ENCODE assay signal across 9 cellular contexts in genomic region chr6:54846857-54847721, GRCh38. TPM values are rescaled to one million over a fixed set of nuclear protein-coding genes. Genes with fewer than 3 reads are reported as not detected.
DNase-seq lines count a peak whose midpoint lies in the region; ATAC-seq and TF ChIP-seq lines count a peak whose summit lies in the region.
"Had no signal": no experiment of that assay in that cellular context is flagged by ENCODE, and none has a peak within 500 bp of the region (broad histone marks: within the 10 kb centered on the region; RNA-seq: fewer than 3 reads in every experiment).

No MANE protein-coding gene starts in this region.

- no peak overlapping the region for H3K9ac ChIP-seq in IMR-90 (ENCODE audit: low read depth, low read length)

- H2BK5ac ChIP-seq in IMR-90 (ENCODE audit: low read depth, low read length, poor library complexity, severe bottlenecking), result no peak overlapping the region

- no peak overlapping the region for H3K18ac ChIP-seq in IMR-90 (ENCODE audit: low read depth, low read length)

- peak overlapping the region; percentile 35 for H2AK9ac ChIP-seq in IMR-90 (replicated peaks; ENCODE audit: low read depth, low read length, poor library complexity)

- no peak overlapping the region for H3K27ac Mint-ChIP-seq in chondrocyte (ENCODE audit: unreplicated experiment)
- H3K27ac Mint-ChIP-seq: T-helper 1 cell treated with Interleukin-12 subunit alpha and Interleukin-12 subunit beta and Interleukin-4 antibody, amounts not matched to agents 30 μg/mL and 1 μg/mL, for 36 hours had no signal

- H4K5ac ChIP-seq in IMR-90 (ENCODE audit: low read depth, low read length), result no peak overlapping the region; the same call in 1 of the 2 replicates

- TF ChIP-seq CTCF in IMR-90 (conservative IDR thresholded peaks at IDR 0.05; ENCODE audit: low read depth, low read length) (no peak), chondrocyte (IDR thresholded peaks at IDR 0.05) (no peak), kidney epithelial cell (IDR thresholded peaks at IDR 0.05; ENCODE audit: insufficient read depth, low read length, poor library complexity, severe bottlenecking) (no peak), thoracic aorta (IDR thresholded peaks at IDR 0.05) (no peak)

- in situ Hi-C loops in IMR-90 (cut with MboI; ENCODE audit: low sequenced_read_pairs), result no loop called here

- peaks cover 2% of the 10 kb centered on the region for H3K36me3 Mint-ChIP-seq in chondrocyte (ENCODE audit: low read depth)

- no peak for TF ChIP-seq POLR2A in IMR-90 (IDR thresholded peaks at IDR 0.05; ENCODE audit: low read depth, low read length)

- TF ChIP-seq RAD21 in IMR-90 (IDR thresholded peaks at IDR 0.05; ENCODE audit: low read length), result no peak

- POLR2A ChIA-PET in IMR-90 (lab: Charles Lee; ENCODE audit: unreplicated experiment), result no interaction called here

- no peaks in the 10 kb centered on the region for H3K9me3 ChIP-seq in IMR-90 (ENCODE audit: control insufficient read depth, insufficient read depth, low read length)
- no peaks in the 10 kb centered on the region for H3K9me3 ChIP-seq in thoracic aorta

- H3K36me3 ChIP-seq in IMR-90 (ENCODE audit: control insufficient read depth, insufficient read depth, low read length), result no peaks in the 10 kb centered on the region
- H3K36me3 ChIP-seq in kidney epithelial cell (ENCODE audit: control insufficient read depth, insufficient read depth, low read length), result no peaks in the 10 kb centered on the region
- H3K36me3 ChIP-seq in thoracic aorta, result no peaks in the 10 kb centered on the region

- H3K4ac ChIP-seq in IMR-90 (ENCODE audit: low read depth, low read length), result peak overlapping the region; percentile 35

- peak overlapping the region; percentile 61 for H3K4me3 Mint-ChIP-seq in chondrocyte (ENCODE audit: unreplicated experiment)
- H3K4me3 Mint-ChIP-seq: T-helper 1 cell treated with Interleukin-12 subunit alpha and Interleukin-12 subunit beta and Interleukin-4 antibody, amounts not matched to agents 30 μg/mL and 1 μg/mL, for 36 hours had no signal

- H4K20me1 ChIP-seq in IMR-90 (ENCODE audit: insufficient read depth, low read length), result no peaks in the 10 kb centered on the region

- DNase-seq in IMR-90 (no peak), chondrocyte (ENCODE audit: low spot score) (no peak), kidney epithelial cell (ENCODE audit: low read depth) (no peak), thoracic aorta (ENCODE audit: low spot score) (no peak), A172 (ENCODE audit: low spot score) (no peak)
- DNase-seq in stimulated activated CD4-positive, alpha-beta T cell treated with anti-CD3 and anti-CD28 coated beads, Interleukin-2, amount 100 ng/mL, for 24 hours, result no peak
- no peak for DNase-seq in activated CD4-positive, alpha-beta T cell treated with anti-CD3 and anti-CD28 coated beads, Interleukin-2, amount 50 U/mL, for 4 hours

- peak overlapping the region; percentile 90 for H2AFZ ChIP-seq in IMR-90 (replicated peaks; ENCODE audit: low read length, poor library complexity)

- H3K23ac ChIP-seq in IMR-90 (ENCODE audit: low read depth, low read length), result peak overlapping the region; percentile 60; the same call in 1 of the 2 replicates

- no TSS peak for BruUV-seq in IMR-90 (replicated peaks; lab: Mats Ljungman, UMichigan)

- H3K79me1 ChIP-seq in IMR-90 (ENCODE audit: low read depth in 1 of 2, low read length in 2 of 2), result no peaks in the 10 kb centered on the region

- intact Hi-C loops in IMR-90 (cut with micrococcal nuclease), result no loop called here

- peaks cover 4% of the 10 kb centered on the region; the same call in 1 of the 2 replicates for H3K9me1 ChIP-seq in IMR-90 (ENCODE audit: insufficient read depth, low read length)

- H3K4me3 ChIP-seq in IMR-90 (ENCODE audit: insufficient read depth, low read depth, low read length) (peak overlapping the region; percentile 52), kidney epithelial cell (ENCODE audit: low read depth, low read length) (peak overlapping the region; percentile 54), thoracic aorta (peak overlapping the region; percentile 65)

- H3K4me2 ChIP-seq in IMR-90 (ENCODE audit: low read depth, low read length), result peak overlapping the region; percentile 79

- CTCF ChIA-PET in IMR-90 (lab: Yijun Ruan, JAX), result no interaction called here

- ATAC-seq in IMR-90 (ENCODE audit: low read depth) (peak; percentile 63), thoracic aorta (ENCODE audit: insufficient number of reproducible peaks, low FRiP score, low read depth) (no peak), GM19324 (IDR thresholded peaks at IDR 0.05; ENCODE audit: low FRiP score, unreplicated experiment) (no peak)

- H3K4me1 ChIP-seq in IMR-90 (ENCODE audit: control insufficient read depth, insufficient read depth, low read length) (0 out of 2 replicates have a peak, but pooled peaks cover 2% of the 10 kb centered on the region), thoracic aorta (ENCODE audit: control insufficient read depth in 1 of 2, low read depth in 2 of 2) (peaks cover 2 to 9% of the 10 kb centered on the region in 2 donors)

- no peak overlapping the region for H3K14ac ChIP-seq in IMR-90 (replicated peaks; ENCODE audit: low read depth, low read length)

- dilution Hi-C loops in IMR-90 (cut with HindIII; ENCODE audit: low sequenced_read_pairs, unreplicated experiment), result no loop called here

- H3K27me3 ChIP-seq in IMR-90 (ENCODE audit: control insufficient read depth, insufficient read depth, low read length) (peaks cover 4% of the 10 kb centered on the region), kidney epithelial cell (ENCODE audit: control insufficient read depth, insufficient read depth, low read length) (no peaks in the 10 kb centered on the region), thoracic aorta (replicated peaks; ENCODE audit: insufficient read depth) (peaks cover 4% of the 10 kb centered on the region)

- H3K4me1 Mint-ChIP-seq in chondrocyte (ENCODE audit: low read depth), result peaks cover 12% of the 10 kb centered on the region

- H3K27me3 Mint-ChIP-seq in chondrocyte (ENCODE audit: low read depth), result peaks cover 45% of the 10 kb centered on the region

- H4K8ac ChIP-seq in IMR-90 (ENCODE audit: low read depth in 2 of 2, low read length in 2 of 2), result peak overlapping the region in 1 of 2 experiments; percentile 11; a peak in 1 of 4 replicates

- no peak overlapping the region; the same call in 1 of the 2 replicates for H2BK120ac ChIP-seq in IMR-90 (ENCODE audit: low read depth, low read length)

- WGBS in IMR-90 (ENCODE audit: extremely low coverage in 2 of 2, insufficient read length in 1 of 2), 2 experiments, result 20% methylated on average over 5 of the region's 36 CpGs; no CpG with 5 or more reads in 1 of the 2 experiments

- 0 out of 2 replicates have a peak overlapping the region, but pooled peaks have one; percentile 25 for H2BK20ac ChIP-seq in IMR-90 (ENCODE audit: low read depth, low read length)

- H2AK5ac ChIP-seq in IMR-90 (ENCODE audit: low read depth, low read length), result no peak overlapping the region

- H2BK15ac ChIP-seq in IMR-90 (ENCODE audit: low read depth, low read length), result no peak overlapping the region; the same call in 2 of the 3 replicates

- H3K27ac ChIP-seq in IMR-90 (ENCODE audit: insufficient read depth, low read length) (no peak overlapping the region), thoracic aorta (no peak overlapping the region)

- no peaks in the 10 kb centered on the region for H3K9me3 Mint-ChIP-seq in chondrocyte (ENCODE audit: low read depth)

- no peak overlapping the region for H4K91ac ChIP-seq in IMR-90 (ENCODE audit: insufficient read depth, low read depth, low read length)

- H3K56ac ChIP-seq in IMR-90 (ENCODE audit: extremely low read depth, insufficient read depth, low read length), result no peak overlapping the region

TF ChIP-seq in IMR-90, 13 proteins besides CTCF, POLR2A, EP300 and RAD21:
- TF ChIP-seq CEBPB (IDR thresholded peaks at IDR 0.05; ENCODE audit: low read depth, low read length) (no peak), FOS (IDR thresholded peaks at IDR 0.05; ENCODE audit: low read depth, low read length) (no peak), USF2 (IDR thresholded peaks at IDR 0.05; ENCODE audit: low read depth, low read length) (no peak), RCOR1 (IDR thresholded peaks at IDR 0.05; ENCODE audit: insufficient replicate concordance, low read length) (no peak), SMC3 (IDR thresholded peaks at IDR 0.05; ENCODE audit: low read depth, low read length) (no peak)

RNA-seq across cellular contexts. Expression of gene FAM83B, which starts 0.5 kb away (rescaled TPM):
- total RNA-seq in IMR-90 (2012; rRNA removed) (under 0.01 and 0.18 TPM in 2 replicates), chondrocyte (0.22 TPM in 1 of 3 replicates, not detected in the others), kidney epithelial cell (14.5 and 15.7 TPM in 2 replicates), thoracic aorta (not detected)
- polyA plus RNA-seq in IMR-90 (2012; rRNA removed), result 0.02 TPM in 1 of 2 replicates, not detected in the other
- polyA plus RNA-seq in IMR-90 (2012; cell fraction: cytosol; rRNA removed), result not detected in 2 replicates
- polyA plus RNA-seq in IMR-90 (2012; cell fraction: nucleus; rRNA removed; ENCODE audit: low replicate concordance), result 0.02 TPM in 1 of 2 replicates, not detected in the other
- not detected in 2 replicates for total RNA-seq in A172 (2014; rRNA removed; shearing (Covaris generic))

Comparison
In these comparisons a context has a peak if more than half of its experiments do, and no peak if none do; other contexts are left out.
1. RNA of gene FAM83B, which starts 0.5 kb away (total RNA-seq): 14.5 to 15.7 TPM in kidney epithelial cell; under 0.01 to 0.18 TPM in IMR-90, not detected in thoracic aorta, 0.22 TPM in chondrocyte and not detected in A172; every median in the first group is over 10 times any median in the second.
2. Peak in every context shown above with its lines, with median percentiles within 50 percentile points of each other: H3K4me3 ChIP-seq.